ENCODE assay signal across 16 cellular contexts in the genomic region with DNA sequence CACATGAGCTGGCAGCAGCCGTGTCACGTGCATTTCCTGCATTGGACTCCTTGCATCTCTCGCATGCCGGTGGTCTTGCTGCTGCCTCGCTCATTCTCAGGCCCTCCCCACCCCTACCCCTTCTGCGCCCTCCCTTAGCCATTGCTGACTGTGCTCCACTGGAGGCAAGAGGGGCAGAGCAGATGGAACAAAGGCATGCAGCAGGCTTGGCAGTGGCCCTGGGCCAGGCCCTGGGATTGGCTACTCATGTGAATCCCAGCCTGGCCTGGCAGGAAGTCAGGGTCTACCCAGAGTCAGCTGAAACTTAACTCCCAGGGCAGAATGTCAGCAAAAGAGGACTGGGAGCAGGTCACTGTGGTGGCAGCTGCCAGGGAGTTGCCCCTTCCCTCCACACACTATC.
DNase-seq lines count a peak whose midpoint lies in the region; ATAC-seq lines count a peak whose summit lies in the region.
"Had no signal": no experiment of that assay in that cellular context is flagged by ENCODE, and none has a peak within 500 bp of the region (broad histone marks: within the 10 kb centered on the region; RNA-seq: fewer than 3 reads in every experiment).

No MANE protein-coding gene starts in this region.

- ATAC-seq in left ventricle myocardium superior, result peak; percentile 95
- peak; percentile 27 for ATAC-seq in sciatic nerve
- ATAC-seq in HG02642 (IDR thresholded peaks at IDR 0.05; ENCODE audit: poor library complexity, unreplicated experiment), result no peak
- ATAC-seq in HG03108 (IDR thresholded peaks at IDR 0.05; ENCODE audit: unreplicated experiment), result no peak
- ATAC-seq: activated naive CD8-positive, alpha-beta T cell treated with anti-CD3 and anti-CD28 coated beads, Interleukin-2, amount 50 U/mL, for 24 hours; stimulated activated memory B cell treated with anti-CD40 and anti-IgM and Interleukin-4, amounts not matched to agents 10 μg/mL and 1 μg/mL and 100 μg/mL, for 72 hours had no signal

- DNase-seq in G401 (ENCODE audit: low spot score) (peak; percentile 95), cerebellar cortex (ENCODE audit: low spot score) (peak; percentile 94), left ventricle myocardium superior (peak; percentile 93), sciatic nerve (ENCODE audit: low spot score) (peak; percentile 55), NCI-H226 (no peak), NCI-H524 treated with DMSO at 0.1 percent for 48 hours (lab: John Stamatoyannopoulos, UW) (no peak)
- DNase-seq: activated naive CD8-positive, alpha-beta T cell treated with anti-CD3 and anti-CD28 coated beads, Interleukin-2, amount 50 U/mL, for 24 hours; activated T-cell treated with anti-CD3 and anti-CD28 coated beads for 4 hours; immature natural killer cell; Karpas-422; NCI-H2081; stimulated activated CD4-positive, alpha-beta T cell treated with anti-CD3 and anti-CD28 coated beads, Interleukin-4, amount 100 ng/mL, for 24 hours; SW 1271 had no signal

- intact Hi-C loops in left ventricle myocardium superior (cut with micrococcal nuclease) (no loop called here), sciatic nerve (cut with DNase I) (no loop called here)

- in situ Hi-C loops in G401 (cut with HindIII; ENCODE audit: low sequenced_read_pairs), result no loop called here

Comparison
In these comparisons a context has a peak if more than half of its experiments do, and no peak if none do; other contexts are left out.
1. DNase-seq: peak in G401 (single experiment), cerebellar cortex (single experiment), left ventricle myocardium superior (single experiment) and sciatic nerve (single experiment); none in NCI-H226 (single experiment) and NCI-H524 treated with DMSO at 0.1 percent for 48 hours (single experiment).
2. ATAC-seq: peak in left ventricle myocardium superior (single experiment) and sciatic nerve (single experiment); none in HG02642 (single experiment) and HG03108 (single experiment).